31 cellular contexts compared by ENCODE assay signal in genomic region chr6:129705212-129705611, GRCh38. TPM values are rescaled to one million over a fixed set of nuclear protein-coding genes. Genes with fewer than 3 reads are reported as not detected.
DNase-seq lines count a peak whose midpoint lies in the region; ATAC-seq, FAIRE-seq and TF ChIP-seq lines count a peak whose summit lies in the region.
"Had no signal": no experiment of that assay in that cellular context is flagged by ENCODE, and none has a peak within 500 bp of the region (broad histone marks: within the 10 kb centered on the region; RNA-seq: fewer than 3 reads in every experiment).

No MANE protein-coding gene starts in this region.

- H3K36me3 Mint-ChIP-seq in HFFc6 (ENCODE audit: low read depth): peaks cover 65% of the 10 kb centered on the region

- intact Hi-C loops in K562 (cut with micrococcal nuclease) (loop anchor here (5.0 kb wide), 1 partner anchor 33 kb away; no protein-coding TSS in a partner anchor), PC-3 (cut with micrococcal nuclease) (no loop called here)

- H3K9me1 ChIP-seq in K562 (ENCODE audit: control insufficient read depth, insufficient read depth, low read length): no peaks in the 10 kb centered on the region

- H3K4me1 Mint-ChIP-seq in HFFc6 (ENCODE audit: low read depth): peaks cover 72% of the 10 kb centered on the region

- H4K20me1 ChIP-seq in K562 (replicated peaks; ENCODE audit: control insufficient read depth, insufficient read depth, low read length) (peaks cover 4% of the 10 kb centered on the region; the same call in 1 of the 2 replicates), PC-3 (ENCODE audit: low read length) (no peaks in the 10 kb centered on the region)

- H3K36me3 ChIP-seq in K562 (ENCODE audit: control insufficient read depth, insufficient read depth, low read length) (peaks cover 11% of the 10 kb centered on the region), skeletal muscle satellite cell (ENCODE audit: insufficient read depth, low read length) (peaks cover 17% of the 10 kb centered on the region), PC-3 (ENCODE audit: low read depth, low read length) (no peaks in the 10 kb centered on the region)
- H3K36me3 ChIP-seq: SJCRH30 had no signal

- H3K79me2 ChIP-seq in K562 (ENCODE audit: control insufficient read depth, insufficient read depth, low read length): peaks cover 95% of the 10 kb centered on the region
- peaks cover 15% of the 10 kb centered on the region for H3K79me2 ChIP-seq in PC-3 (ENCODE audit: low read length)

- no TSS peak for BruUV-seq in K562 (replicated peaks; lab: Mats Ljungman, UMichigan)
- no TSS peak for BruUV-seq in PC-3 (replicated peaks; lab: Mats Ljungman, UMichigan)

- ATAC-seq in K562 (no peak), PC-3 (no peak)
- ATAC-seq: CD8-positive, alpha-beta T cell; HCT116; Right ventricle myocardium inferior had no signal

- H3K4me3 Mint-ChIP-seq in HFFc6: peak overlapping the region; percentile 13
- H3K4me3 Mint-ChIP-seq: B cell; CD8-positive, alpha-beta T cell had no signal

- H3F3A ChIP-seq in PC-3 (ENCODE audit: low read length, unreplicated experiment): no peaks in the 10 kb centered on the region

- H3K4me1 ChIP-seq in K562 (replicated peaks in 1 of 2; ENCODE audit: control insufficient read depth in 2 of 2, insufficient read depth in 2 of 2, low read length in 2 of 2) (peaks cover 10 to 37% of the 10 kb centered on the region in 2 experiments; a peak in 4 of 5 replicates), skeletal muscle satellite cell (ENCODE audit: control insufficient read depth, insufficient read depth, low read length) (peaks cover 54% of the 10 kb centered on the region), PC-3 (ENCODE audit: insufficient read depth, low read length) (peaks cover 21% of the 10 kb centered on the region; the same call in 1 of the 2 replicates)

- no peaks in the 10 kb centered on the region for H3K9me2 ChIP-seq in PC-3 (replicated peaks; ENCODE audit: low read length)

- CTCF ChIA-PET in K562 (lab: Yijun Ruan, JAX; ENCODE audit: low intra/inter-chr PET ratio) (no interaction called here), PC-3 (lab: Charles Lee) (no interaction called here)

- H3K27me3 Mint-ChIP-seq in HFFc6 (ENCODE audit: insufficient read depth): peaks cover 4% of the 10 kb centered on the region; the same call in 1 of the 2 replicates
- H3K27me3 Mint-ChIP-seq: B cell, IgD-negative memory B cell had no signal

- H2AFZ ChIP-seq in K562 (ENCODE audit: low read depth, low read length): no peak overlapping the region
- no peak overlapping the region for H2AFZ ChIP-seq in PC-3 (ENCODE audit: low read length)
- H2AFZ ChIP-seq: PC-9 had no signal

- H3K27ac ChIP-seq in K562 (ENCODE audit: extremely low read depth, low read depth, low read length): peak overlapping the region; percentile 76
- no peak overlapping the region for H3K27ac ChIP-seq in PC-3 (ENCODE audit: low read length)
- H3K27ac ChIP-seq: 22Rv1, C4-2B, PC-9, SJCRH30 had no signal

- no peak for TF ChIP-seq POLR2A in K562 (conservative IDR thresholded peaks at IDR 0.05)

- H3K9me3 ChIP-seq in K562 (replicated peaks; ENCODE audit: control insufficient read depth, insufficient read depth, low read depth, low read length) (no peaks in the 10 kb centered on the region), skeletal muscle satellite cell (replicated peaks; ENCODE audit: low read length) (no peaks in the 10 kb centered on the region), PC-3 (ENCODE audit: low read length) (no peaks in the 10 kb centered on the region)
- H3K9me3 ChIP-seq: SJCRH30 had no signal

- in situ Hi-C loops in K562 (cut with MboI): no loop called here

- DNase-seq in NCI-H146 treated with DMSO at 0.1 percent for 48 hours (lab: John Stamatoyannopoulos, UW; ENCODE audit: unreplicated experiment): peak; percentile 21
- DNase-seq in NCI-H146 (lab: John Stamatoyannopoulos, UW): no peak
- no peak for DNase-seq in HFFc6
- DNase-seq in K562 (ENCODE audit: extremely low read depth in 1 of 4, low spot score in 3 of 4): peak in 1 of 4 experiments; percentile 5
- DNase-seq in HT-29 (ENCODE audit: low spot score): no peak
- no peak for DNase-seq in PC-3
- DNase-seq: Caco-2; CD8-positive, alpha-beta T cell; DMS 273 treated with DMSO at 0.1 percent for 48 hours; DMS79; EL; GDM1; NCI-H1092 treated with DMSO at 0.1 percent for 48 hours; NCI-H1436; NCI-H1930; NCI-H2107; NCI-H446; NCI-H524 treated with DMSO at 0.1 percent for 48 hours; NCI-H774; NK-92 treated with Interleukin-12 subunit alpha and Interleukin-12 subunit beta, amount 100 ng/mL, for 24 hours; PC-9; SJCRH30 had no signal

- POLR2A ChIA-PET in K562 (lab: Yijun Ruan, JAX) (interaction anchor here (1.2 to 1.6 kb wide), 2 partner anchors 13 to 32 kb away, joined by 3 to 4 read pairs; no protein-coding TSS in a partner anchor), PC-3 (lab: Charles Lee; ENCODE audit: unreplicated experiment) (no interaction called here)

- H3K27ac Mint-ChIP-seq in HFFc6: peak overlapping the region; percentile 58
- H3K27ac Mint-ChIP-seq: B cell; CD8-positive, alpha-beta T cell; IgD-negative memory B cell had no signal

- FAIRE-seq in K562 (lab: Jason Lieb, UNC): no peak
- FAIRE-seq: GM12891, GM19239 had no signal

- TF ChIP-seq CTCF in HFFc6 (IDR thresholded peaks at IDR 0.05) (no peak), K562 (IDR thresholded peaks at IDR 0.05 in 2 of 3, conservative IDR thresholded peaks at IDR 0.05 in 1 of 3; ENCODE audit: insufficient read depth in 2 of 3, low read depth in 1 of 3, low read length in 3 of 3) (no peak), PC-3 (conservative IDR thresholded peaks at IDR 0.05; ENCODE audit: low read depth, low read length) (no peak)

- TF ChIP-seq RAD21 in K562 (CRISPR knock-in tag; conservative IDR thresholded peaks at IDR 0.05 in 1 of 2, IDR thresholded peaks at IDR 0.05 in 1 of 2): no peak

- no peak overlapping the region for H3K4me3 ChIP-seq in K562
- peak overlapping the region; percentile 14 for H3K4me3 ChIP-seq in skeletal muscle satellite cell (ENCODE audit: low read length)
- no peak overlapping the region for H3K4me3 ChIP-seq in PC-3 (ENCODE audit: low read length)
- H3K4me3 ChIP-seq: PC-9, SJCRH30 had no signal

- H3K27me3 ChIP-seq in K562 (ENCODE audit: control insufficient read depth in 2 of 2, insufficient read depth in 2 of 2, low read length in 2 of 2) (no peaks in the 10 kb centered on the region), skeletal muscle satellite cell (ENCODE audit: control insufficient read depth, insufficient read depth, low read length) (no peaks in the 10 kb centered on the region), PC-3 (ENCODE audit: low read length) (no peaks in the 10 kb centered on the region)
- H3K27me3 ChIP-seq: SJCRH30 had no signal

- H3K9ac ChIP-seq in K562 (ENCODE audit: insufficient read depth in 1 of 2, low read depth in 2 of 2, low read length in 2 of 2) (peak overlapping the region in 1 of 2 experiments; percentile 55; a peak in 2 of 4 replicates), skeletal muscle satellite cell (ENCODE audit: low read depth, low read length) (no peak overlapping the region), PC-3 (ENCODE audit: low read length) (no peak overlapping the region)

- H3K9me3 Mint-ChIP-seq in HFFc6: no peaks in the 10 kb centered on the region
- H3K9me3 Mint-ChIP-seq: CD8-positive, alpha-beta T cell; IgD-negative memory B cell had no signal

- H3K4me2 ChIP-seq in K562 (ENCODE audit: insufficient read depth, low read length) (peak overlapping the region; percentile 61), skeletal muscle satellite cell (ENCODE audit: low read length) (peak overlapping the region; percentile 9), PC-3 (ENCODE audit: low read length) (no peak overlapping the region)
- H3K4me2 ChIP-seq: PC-9 had no signal

- TF ChIP-seq EP300 in K562 (IDR thresholded peaks at IDR 0.05; ENCODE audit: low read length): no peak

TF ChIP-seq in K562, 482 proteins besides CTCF, POLR2A, EP300 and RAD21:
- TF ChIP-seq ZBTB8A (IDR thresholded peaks at IDR 0.05; ENCODE audit: partially characterized antibody) (no peak), CSDE1 (IDR thresholded peaks at IDR 0.05) (no peak), MAFG (tag; conservative IDR thresholded peaks at IDR 0.05) (no peak)
TF ChIP-seq in K562: peak in this region for 0.

RNA-seq across cellular contexts. Expression of gene ARHGAP18, which starts 4.8 kb away (rescaled TPM):
- total RNA-seq in HFFc6 (2021; fragmentation: NEBNext Ultra II Directional; extraction: Animal tissue kit (Norgen Biotek cat#: 25700)): 10 to 100 TPM; 70.8 to 81.2 (median 76.0) TPM
- 15.1 and 38.1 TPM in 2 replicates for total RNA-seq in K562 (2011; cell fraction: chromatin; rRNA removed; ENCODE audit: low replicate concordance)
- 9.8 and 11.2 TPM in 2 replicates for total RNA-seq in K562 (2011; cell fraction: nucleolus; rRNA removed)
- total RNA-seq in K562 (2011; cell fraction: nucleoplasm; rRNA removed): 14.4 and 21.6 TPM in 2 replicates
- total RNA-seq in K562 (2014; rRNA removed): 15.5 and 16.2 TPM in 2 replicates
- total RNA-seq in K562 (2014; rRNA removed; fragmentation: Illumina TruSeq; extraction: Trizol): 29.7 and 33.9 TPM in 2 replicates
- 21.6 and 24.3 TPM in 2 replicates for total RNA-seq in K562 (2015; rRNA removed; fragmentation: Illumina TruSeq; extraction: Trizol)
- 18.4 and 21.1 TPM in 2 replicates for total RNA-seq in K562 (2021)
- polyA plus RNA-seq in K562 (2011; rRNA removed): 25.6 and 25.8 TPM in 2 replicates
- 4.0 and 10.9 TPM in 2 replicates for polyA plus RNA-seq in K562 (2011; cell fraction: cytosol; rRNA removed)
- polyA plus RNA-seq in K562 (2011; cell fraction: nucleus; rRNA removed): 7.1 and 10.8 TPM in 2 replicates
- polyA plus RNA-seq in K562 (2012): 14.6 and 19.2 TPM in 2 replicates
- polyA plus RNA-seq in K562 (2014; fragmentation: Illumina TruSeq; extraction: Trizol): 20.2 and 22.0 TPM in 2 replicates
- polyA plus RNA-seq in K562 (2014; fragmentation: Nextera tagmentation; extraction: Ambion mirVana): 10 to 100 TPM; 17.8 to 19.0 TPM
- 11.8 and 13.3 TPM in 2 replicates for polyA plus RNA-seq in K562 (2014; rRNA removed)
- polyA minus RNA-seq in K562 (2011; rRNA and poly(A)+ RNA removed): 38.4 and 50.9 TPM in 2 replicates
- polyA minus RNA-seq in K562 (2011; cell fraction: cytosol; rRNA and poly(A)+ RNA removed): 16.6 and 20.7 TPM in 2 replicates
- 13.2 and 34.0 TPM in 2 replicates for polyA minus RNA-seq in K562 (2011; cell fraction: nucleus; rRNA and poly(A)+ RNA removed)
- total RNA-seq in skeletal muscle satellite cell (2012; rRNA removed): 36.5 and 37.1 TPM in 2 replicates
- 29.7 and 35.4 TPM in 2 replicates for total RNA-seq in HT-29 (2014; rRNA removed; shearing (Covaris generic))
- total RNA-seq in PC-3 (2014; rRNA removed): 4.1 and 5.9 TPM in 2 replicates
